Comparison of ENCODE assay signal across 7 cellular contexts in the genomic region with DNA sequence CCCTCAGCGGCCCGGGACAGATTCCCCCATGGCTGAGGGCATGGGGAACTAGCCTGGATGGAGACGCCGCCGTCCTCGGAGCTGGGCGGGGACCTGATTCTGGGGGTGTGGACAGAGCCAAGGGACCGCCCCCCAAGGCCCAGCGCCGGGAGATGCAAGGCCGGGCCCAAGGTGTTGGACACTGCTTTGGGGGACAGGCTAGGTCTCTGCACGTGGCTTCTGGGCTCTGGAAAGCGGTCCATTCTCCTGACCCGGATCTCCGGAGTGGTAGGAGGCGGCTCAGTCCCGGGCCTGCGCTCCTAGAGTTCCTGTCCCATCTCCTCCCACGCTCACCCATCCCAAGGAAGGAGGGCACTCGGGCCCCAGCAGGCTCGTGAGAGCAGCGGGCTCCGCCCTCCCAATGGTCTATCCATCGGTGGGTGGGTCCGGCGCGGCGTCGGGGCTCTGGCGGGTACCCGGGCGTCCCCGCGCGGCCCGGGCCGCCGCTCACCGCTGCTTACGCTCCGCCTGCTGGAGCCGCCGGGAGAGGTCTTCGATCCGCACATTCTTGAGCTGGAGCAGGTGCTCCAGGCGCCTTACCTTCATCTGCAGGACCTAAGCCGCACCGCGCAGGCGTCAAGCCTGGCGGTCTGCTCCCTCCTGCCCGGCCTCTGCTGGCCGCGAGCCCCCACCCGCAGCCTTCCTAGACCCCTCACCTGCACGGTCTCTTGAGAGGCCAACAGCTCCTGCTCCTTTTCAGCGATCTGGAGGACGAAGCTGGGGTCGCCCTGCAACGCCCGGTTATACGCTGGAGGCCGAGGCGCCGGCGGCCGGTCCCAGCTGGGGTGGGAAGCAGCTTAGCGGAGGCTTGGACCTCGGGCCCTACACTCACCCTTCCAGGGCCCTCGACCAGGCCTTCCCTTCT. TPM values are rescaled to one million over a fixed set of nuclear protein-coding genes. Genes with fewer than 3 reads are reported as not detected.
A peak's percentile ranks its signal among the peaks of the same experiment; 100 is the strongest.
DNase-seq lines count a peak whose midpoint lies in the region; ATAC-seq, FAIRE-seq and TF ChIP-seq lines count a peak whose summit lies in the region.

No MANE protein-coding gene starts in this region.

- peak; percentile 22 for TF ChIP-seq CTCF in hepatocyte (IDR thresholded peaks at IDR 0.05; ENCODE audit: poor library complexity)
- TF ChIP-seq CTCF in sigmoid colon (IDR thresholded peaks at IDR 0.05), result no peak

- H4K20me1 ChIP-seq in hepatocyte (ENCODE audit: insufficient read depth, poor library complexity, severe bottlenecking), result no peaks in the 10 kb centered on the region

- FAIRE-seq in GM12892 (lab: Jason Lieb, UNC), result no peak

- no peak overlapping the region for H3K27ac ChIP-seq in hepatocyte
- H3K27ac ChIP-seq in sigmoid colon, result peak overlapping the region; percentile 24 to 54 (median 48)

- no peaks in the 10 kb centered on the region for H3K9me3 ChIP-seq in hepatocyte (ENCODE audit: low read depth)
- no peaks in the 10 kb centered on the region for H3K9me3 ChIP-seq in sigmoid colon

- no peak for TF ChIP-seq POLR2A in sigmoid colon (IDR thresholded peaks at IDR 0.05)
- TF ChIP-seq POLR2A in GM12892 (IDR thresholded peaks at IDR 0.05; ENCODE audit: low read depth, low read length), result no peak

- H3K9me2 ChIP-seq in hepatocyte (replicated peaks; ENCODE audit: insufficient read depth), result no peaks in the 10 kb centered on the region

- WGBS in hepatocyte (ENCODE audit: low lambda C conversion rate, missing lambda C conversion rate), result 3% methylated on average over 63 of the region's 70 CpGs
- 2% methylated on average over 70 of the region's 70 CpGs for WGBS in sigmoid colon, 2 donors

- H3K4me2 ChIP-seq in hepatocyte, result peak overlapping the region; percentile 90

- peak; percentile 63 for DNase-seq in NCI-H748 treated with DMSO at 0.1 percent for 48 hours (lab: John Stamatoyannopoulos, UW)
- peak; percentile 16 for DNase-seq in amniotic stem cell (lab: John Stamatoyannopoulos, UW)
- DNase-seq in hepatocyte (ENCODE audit: low spot score), result peak; percentile 69
- DNase-seq in sigmoid colon, result peak; percentile 90
- DNase-seq in GM12892 (ENCODE audit: insufficient read length), result no peak

- H3K4me3 ChIP-seq in hepatocyte (peak overlapping the region; percentile 17), sigmoid colon (peak overlapping the region; percentile 36 to 59 (median 48))

- H3K27me3 ChIP-seq in hepatocyte (peaks cover 12% of the 10 kb centered on the region), sigmoid colon (no peaks in the 10 kb centered on the region)

- TF ChIP-seq EP300 in sigmoid colon (IDR thresholded peaks at IDR 0.05), result no peak

- H3K36me3 ChIP-seq in hepatocyte (replicated peaks; ENCODE audit: insufficient read depth, low read depth), result no peaks in the 10 kb centered on the region
- H3K36me3 ChIP-seq in sigmoid colon, result no peaks in the 10 kb centered on the region

- H3K4me1 ChIP-seq in hepatocyte (ENCODE audit: insufficient read depth) (peaks cover 20% of the 10 kb centered on the region), sigmoid colon (peaks cover 0 to 36% (median 24%) of the 10 kb centered on the region in 4 donors)

- H3K79me2 ChIP-seq in hepatocyte, result no peaks in the 10 kb centered on the region

- H2AFZ ChIP-seq in hepatocyte, result peak overlapping the region; percentile 58

- peak; percentile 39 for ATAC-seq in GM18498 (IDR thresholded peaks at IDR 0.05; ENCODE audit: unreplicated experiment)
- ATAC-seq in GM21526 (IDR thresholded peaks at IDR 0.05; ENCODE audit: low FRiP score, unreplicated experiment), result no peak

- intact Hi-C loops in sigmoid colon (cut with DNase I), result no loop called here

RNA-seq across cellular contexts. Expression of a gene that starts 3.3 kb away (rescaled TPM):
- 0.63 TPM in 1 of 2 replicates, not detected in the other for total RNA-seq in hepatocyte
- polyA plus RNA-seq in hepatocyte, result 0.51 TPM in 1 of 2 replicates, not detected in the other
- total RNA-seq in sigmoid colon, result under 1 TPM in 1 of 4 donors, not detected in 3; 0.81 TPM
- under 1 TPM in 1 of 3 donors, not detected in 2; 0.12 TPM for polyA plus RNA-seq in sigmoid colon
- not detected for polyA plus RNA-seq in GM12892 (2012; ENCODE audit: missing spikeins)

RNA-seq across cellular contexts. Expression of a gene that starts 8.6 kb away (rescaled TPM):
- 40.9 and 46.7 TPM in 2 replicates for total RNA-seq in hepatocyte
- polyA plus RNA-seq in hepatocyte, result 17.6 and 21.2 TPM in 2 replicates
- 10 to 100 TPM; 73.4 to 99.9 (median 84.3) TPM for total RNA-seq in sigmoid colon
- 10 to 100 TPM; 52.7 to 71.4 (median 58.9) TPM for polyA plus RNA-seq in sigmoid colon
- 10.4 TPM for polyA plus RNA-seq in GM12892 (2012; ENCODE audit: missing spikeins)

RNA-seq across cellular contexts. Expression of a gene that starts 10.4 kb away (rescaled TPM):
- 9.6 and 11.7 TPM in 2 replicates for total RNA-seq in hepatocyte
- 31.7 and 36.0 TPM in 2 replicates for polyA plus RNA-seq in hepatocyte
- total RNA-seq in sigmoid colon, result 100 to 1,000 TPM in 1 of 4 donors, 10 to 100 TPM in 3; 53.2 to 116 (median 69.6) TPM
- 10 to 100 TPM; 15.7 to 38.1 (median 18.0) TPM for polyA plus RNA-seq in sigmoid colon
- 18.2 TPM for polyA plus RNA-seq in GM12892 (2012; ENCODE audit: missing spikeins)

RNA-seq across cellular contexts. Expression of a gene that starts 18.1 kb away (rescaled TPM):
- total RNA-seq in hepatocyte, result 15.1 and 15.7 TPM in 2 replicates
- polyA plus RNA-seq in hepatocyte, result 20.0 and 21.9 TPM in 2 replicates
- 10 to 100 TPM; 18.9 to 59.8 (median 26.9) TPM for total RNA-seq in sigmoid colon
- 10 to 100 TPM; 12.5 to 65.8 (median 13.8) TPM for polyA plus RNA-seq in sigmoid colon
- 13.1 TPM for polyA plus RNA-seq in GM12892 (2012; ENCODE audit: missing spikeins)

RNA-seq across cellular contexts. Expression of a gene that starts 42.4 kb away (rescaled TPM):
- total RNA-seq in hepatocyte (13.8 and 15.9 TPM in 2 replicates), sigmoid colon (10 to 100 TPM in 1 of 4 donors, 1 to 10 TPM in 3; 5.4 to 11.8 (median 7.3) TPM)
- polyA plus RNA-seq in hepatocyte (19.7 and 21.8 TPM in 2 replicates), sigmoid colon (10 to 100 TPM; 10.8 to 14.5 (median 14.1) TPM)
- polyA plus RNA-seq in GM12892 (2012; ENCODE audit: missing spikeins), result 3.2 TPM
